In the genomic region with DNA sequence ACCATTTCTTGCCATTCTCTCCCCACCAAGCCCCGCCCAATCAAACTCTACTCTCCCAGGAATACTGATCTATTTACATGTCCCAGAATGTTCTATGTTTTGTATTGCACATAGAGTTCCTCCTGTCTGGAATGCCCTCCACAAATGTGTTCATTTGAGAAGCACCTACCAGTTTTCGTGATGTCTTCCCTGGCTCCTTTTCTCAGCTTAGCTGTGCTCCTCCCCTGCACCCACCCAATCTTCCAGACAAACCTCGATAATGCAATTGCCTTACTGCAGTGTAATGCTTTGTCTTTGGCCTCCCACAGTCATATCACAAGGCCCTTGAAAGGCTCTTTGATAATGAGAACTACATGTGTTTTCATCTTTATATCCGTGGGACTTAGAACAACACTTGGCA, we compare ENCODE assay signal across 34 cellular contexts.
"Had no signal": no experiment of that assay in that cellular context is flagged by ENCODE, and none has a peak within 500 bp of the region (broad histone marks: within the 10 kb centered on the region; RNA-seq: fewer than 3 reads in every experiment).

No MANE protein-coding gene starts in this region.

- H3K4me1 ChIP-seq: SJSA1 had no signal

- H3K4me1 Mint-ChIP-seq: activated CD4-positive, alpha-beta memory T cell treated with anti-CD3 and anti-CD28 coated beads, Interleukin-2, amount 10 ng/mL, durations not matched to agents 7 days and 5 days; activated CD8-positive, alpha-beta memory T cell treated with anti-CD3 and anti-CD28 coated beads, Interleukin-2, amount 10 ng/mL, durations not matched to agents 7 days and 5 days; activated naive CD4-positive, alpha-beta T cell treated with anti-CD3 and anti-CD28 coated beads, Interleukin-2, amount 10 ng/mL, durations not matched to agents 7 days and 5 days; activated naive CD8-positive, alpha-beta T cell treated with anti-CD3 and anti-CD28 coated beads, Interleukin-2, amount 50 U/mL, for 24 hours had no signal

- H3K4me3 Mint-ChIP-seq: activated CD4-positive, alpha-beta memory T cell treated with anti-CD3 and anti-CD28 coated beads, Interleukin-2, amount 10 ng/mL, durations not matched to agents 7 days and 5 days; activated CD8-positive, alpha-beta memory T cell treated with anti-CD3 and anti-CD28 coated beads, Interleukin-2, amount 10 ng/mL, durations not matched to agents 7 days and 5 days; activated naive CD4-positive, alpha-beta T cell treated with anti-CD3 and anti-CD28 coated beads, Interleukin-2, amount 10 ng/mL, durations not matched to agents 7 days and 5 days; activated naive CD8-positive, alpha-beta T cell; activated naive CD8-positive, alpha-beta T cell treated with anti-CD3 and anti-CD28 coated beads, Interleukin-2, amount 50 U/mL, for 24 hours had no signal

- H3K36me3 Mint-ChIP-seq: activated CD8-positive, alpha-beta memory T cell treated with anti-CD3 and anti-CD28 coated beads, Interleukin-2, amount 10 ng/mL, durations not matched to agents 7 days and 5 days; activated naive CD4-positive, alpha-beta T cell treated with anti-CD3 and anti-CD28 coated beads, Interleukin-2, amount 10 ng/mL, durations not matched to agents 7 days and 5 days; activated naive CD8-positive, alpha-beta T cell had no signal

- H3K27ac Mint-ChIP-seq: activated CD4-positive, alpha-beta memory T cell treated with anti-CD3 and anti-CD28 coated beads, Interleukin-2, amount 10 ng/mL, durations not matched to agents 7 days and 5 days; activated CD8-positive, alpha-beta memory T cell treated with anti-CD3 and anti-CD28 coated beads, Interleukin-2, amount 10 ng/mL, durations not matched to agents 7 days and 5 days; activated naive CD4-positive, alpha-beta T cell treated with anti-CD3 and anti-CD28 coated beads, Interleukin-2, amount 10 ng/mL, durations not matched to agents 7 days and 5 days; activated naive CD8-positive, alpha-beta T cell; activated naive CD8-positive, alpha-beta T cell treated with anti-CD3 and anti-CD28 coated beads, Interleukin-2, amount 50 U/mL, for 24 hours had no signal

- DNase-seq: activated CD4-positive, alpha-beta memory T cell treated with anti-CD3 and anti-CD28 coated beads, Interleukin-2, amount 10 ng/mL, durations not matched to agents 7 days and 5 days; activated CD4-positive, alpha-beta T cell treated with anti-CD3 and anti-CD28 coated beads for 1 hour; activated CD4-positive, alpha-beta T cell treated with anti-CD3 and anti-CD28 coated beads for 48 hours; activated CD4-positive, CD25-positive, alpha-beta regulatory T cell; activated CD8-positive, alpha-beta memory T cell treated with anti-CD3 and anti-CD28 coated beads for 24 hours; activated CD8-positive, alpha-beta memory T cell treated with anti-CD3 and anti-CD28 coated beads, Interleukin-2, amount 10 ng/mL, durations not matched to agents 7 days and 5 days; activated CD8-positive, alpha-beta memory T cell treated with anti-CD3 and anti-CD28 coated beads, Interleukin-2, amount 50 U/mL, for 48 hours; activated effector memory CD4-positive, alpha-beta T cell treated with Interleukin-2 at 50 U/mL for 16 hours; activated naive CD4-positive, alpha-beta T cell treated with anti-CD3 and anti-CD28 coated beads, Interleukin-2, amount 10 ng/mL, durations not matched to agents 7 days and 5 days; activated naive CD8-positive, alpha-beta T cell treated with anti-CD3 and anti-CD28 coated beads, Interleukin-2, amount 50 U/mL, for 24 hours; activated T-cell treated with anti-CD3 and anti-CD28 coated beads, Interleukin-2, amount 50 U/mL, for 48 hours; amniotic stem cell; aorta; brain microvascular endothelial cell; central memory CD4-positive, alpha-beta T cell; Kasumi-1; KBM-7; MG63; NCI-H1048; NCI-H1436 treated with DMSO at 0.1 percent for 48 hours; NCI-H1694 treated with DMSO at 0.1 percent for 48 hours; NCI-H2029; NCI-H510A; NCI-H526; NCI-H748 treated with DMSO at 0.1 percent for 48 hours; SHP77 treated with DMSO at 0.1 percent for 48 hours; SK-N-SH; T-helper 1 cell; T-helper 2 cell; T-helper 9 cell; WERI-Rb-1 had no signal

- H3K27me3 ChIP-seq: brain microvascular endothelial cell, MG63, SJSA1 had no signal

- H3K27ac ChIP-seq: brain microvascular endothelial cell, SJSA1, WERI-Rb-1 had no signal

- H3K9me3 Mint-ChIP-seq: activated CD4-positive, alpha-beta memory T cell treated with anti-CD3 and anti-CD28 coated beads, Interleukin-2, amount 10 ng/mL, durations not matched to agents 7 days and 5 days; activated naive CD4-positive, alpha-beta T cell treated with anti-CD3 and anti-CD28 coated beads, Interleukin-2, amount 10 ng/mL, durations not matched to agents 7 days and 5 days; activated naive CD8-positive, alpha-beta T cell treated with anti-CD3 and anti-CD28 coated beads, Interleukin-2, amount 50 U/mL, for 24 hours had no signal

- H3K9me3 ChIP-seq: MG63, SJSA1, SK-N-SH had no signal

- H3K36me3 ChIP-seq: brain microvascular endothelial cell, MG63, SJSA1, WERI-Rb-1 had no signal

- H3K27me3 Mint-ChIP-seq: activated CD4-positive, alpha-beta memory T cell treated with anti-CD3 and anti-CD28 coated beads, Interleukin-2, amount 10 ng/mL, durations not matched to agents 7 days and 5 days; activated naive CD8-positive, alpha-beta T cell; activated naive CD8-positive, alpha-beta T cell treated with anti-CD3 and anti-CD28 coated beads, Interleukin-2, amount 50 U/mL, for 24 hours had no signal

- ATAC-seq: activated CD8-positive, alpha-beta memory T cell treated with anti-CD3 and anti-CD28 coated beads, Interleukin-2, amount 10 ng/mL, durations not matched to agents 7 days and 5 days; activated naive CD8-positive, alpha-beta T cell treated with anti-CD3 and anti-CD28 coated beads, Interleukin-2, amount 50 U/mL, for 24 hours; Panc1 had no signal

- H3K4me3 ChIP-seq: MG63, SJSA1 had no signal
